ENCODE assay signal across 8 cellular contexts in the genomic region with DNA sequence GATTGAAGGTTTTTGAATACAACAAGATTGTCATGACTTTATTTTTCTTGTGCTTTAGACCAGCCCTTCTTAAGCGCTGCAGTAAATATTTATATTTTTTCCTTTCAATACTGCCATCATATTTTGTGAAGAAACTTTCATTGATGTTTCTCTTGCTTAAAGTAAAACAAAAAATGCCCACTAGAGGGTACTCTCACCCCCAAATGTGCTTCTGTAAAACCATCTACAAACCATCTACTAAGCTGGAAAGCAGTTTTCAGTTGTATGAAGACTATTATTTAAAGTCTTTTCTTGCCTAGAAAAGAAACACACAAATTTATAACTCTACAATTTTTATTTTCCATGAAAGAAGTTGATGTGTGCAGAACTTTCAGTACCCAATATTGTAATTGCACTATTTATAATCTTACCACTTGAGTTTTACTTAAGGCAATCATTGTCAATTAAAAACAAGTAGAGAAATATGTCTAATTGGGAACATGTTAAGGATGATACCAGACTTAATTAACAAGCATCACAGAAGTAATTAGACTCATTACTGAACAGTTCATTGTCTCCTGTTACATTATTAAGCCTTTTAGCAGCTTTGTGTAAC.
DNase-seq lines count a peak whose midpoint lies in the region; ATAC-seq and TF ChIP-seq lines count a peak whose summit lies in the region.

No MANE protein-coding gene starts in this region.

- peak; percentile 37 for TF ChIP-seq CTCF in AG04449 (IDR thresholded peaks at IDR 0.05; ENCODE audit: insufficient read depth, low read length, missing control alignments)
- TF ChIP-seq CTCF in GM12873 (IDR thresholded peaks at IDR 0.05; ENCODE audit: insufficient read depth, low read depth, low read length, missing control alignments) = peak; percentile 55

- CTCF ChIA-PET in AG04449 (lab: Yijun Ruan, JAX) = interaction anchor here (0.9 to 4.0 kb wide), 20 partner anchors 8 to 811 kb away, joined by 3 to 45 read pairs (median 4); no protein-coding TSS in a partner anchor

- DNase-seq in AG04449 (ENCODE audit: low read depth, low spot score) = no peak
- DNase-seq in Kasumi-1 (lab: John Stamatoyannopoulos, UW) = peak; percentile 56 to 72
- peak; percentile 24 for DNase-seq in foreskin melanocyte
- DNase-seq in superior temporal gyrus (ENCODE audit: extremely low spot score) = peak; percentile 86
- DNase-seq in activated CD8-positive, alpha-beta memory T cell treated with anti-CD3 and anti-CD28 coated beads for 24 hours = no peak

- ATAC-seq in SK-N-SH treated with all-trans-retinoic acid at 6 μM for 48 hours = peak; percentile 67; the same call in 2 of the 3 replicates
- ATAC-seq in HG03521 (IDR thresholded peaks at IDR 0.05; ENCODE audit: unreplicated experiment) = no peak

- no peak overlapping the region for H3K4me3 ChIP-seq in AG04449 (ENCODE audit: low read depth, low read length)

- POLR2A ChIA-PET in AG04449 (lab: Yijun Ruan, JAX) = no interaction called here

TF ChIP-seq in SK-N-SH treated with all-trans-retinoic acid at 6 μM for 48 hours, 23 proteins besides CTCF, POLR2A, EP300 and RAD21:
- no peak for TF ChIP-seq ZC3H10 (CRISPR knock-in tag; IDR thresholded peaks at IDR 0.05)
- TF ChIP-seq TCF4 (CRISPR knock-in tag; IDR thresholded peaks at IDR 0.05; ENCODE audit: borderline replicate concordance) = no peak
- no peak for TF ChIP-seq ZNF8 (CRISPR knock-in tag; IDR thresholded peaks at IDR 0.05)
- no peak for TF ChIP-seq ZNF70 (CRISPR knock-in tag; IDR thresholded peaks at IDR 0.05)
- no peak for TF ChIP-seq OSR1 (CRISPR knock-in tag; IDR thresholded peaks at IDR 0.05)
- no peak for TF ChIP-seq ISL1 (CRISPR knock-in tag; IDR thresholded peaks at IDR 0.05)
- TF ChIP-seq, protein P1, sequence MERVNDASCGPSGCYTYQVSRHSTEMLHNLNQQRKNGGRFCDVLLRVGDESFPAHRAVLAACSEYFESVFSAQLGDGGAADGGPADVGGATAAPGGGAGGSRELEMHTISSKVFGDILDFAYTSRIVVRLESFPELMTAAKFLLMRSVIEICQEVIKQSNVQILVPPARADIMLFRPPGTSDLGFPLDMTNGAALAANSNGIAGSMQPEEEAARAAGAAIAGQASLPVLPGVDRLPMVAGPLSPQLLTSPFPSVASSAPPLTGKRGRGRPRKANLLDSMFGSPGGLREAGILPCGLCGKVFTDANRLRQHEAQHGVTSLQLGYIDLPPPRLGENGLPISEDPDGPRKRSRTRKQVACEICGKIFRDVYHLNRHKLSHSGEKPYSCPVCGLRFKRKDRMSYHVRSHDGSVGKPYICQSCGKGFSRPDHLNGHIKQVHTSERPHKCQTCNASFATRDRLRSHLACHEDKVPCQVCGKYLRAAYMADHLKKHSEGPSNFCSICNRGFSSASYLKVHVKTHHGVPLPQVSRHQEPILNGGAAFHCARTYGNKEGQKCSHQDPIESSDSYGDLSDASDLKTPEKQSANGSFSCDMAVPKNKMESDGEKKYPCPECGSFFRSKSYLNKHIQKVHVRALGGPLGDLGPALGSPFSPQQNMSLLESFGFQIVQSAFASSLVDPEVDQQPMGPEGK (CRISPR knock-in tag; IDR thresholded peaks at IDR 0.05; ENCODE audit: borderline replicate concordance) = no peak
- no peak for TF ChIP-seq ESRRG (CRISPR knock-in tag; IDR thresholded peaks at IDR 0.05)
- no peak for TF ChIP-seq ZFP3 (CRISPR knock-in tag; IDR thresholded peaks at IDR 0.05)
- TF ChIP-seq, protein P2, sequence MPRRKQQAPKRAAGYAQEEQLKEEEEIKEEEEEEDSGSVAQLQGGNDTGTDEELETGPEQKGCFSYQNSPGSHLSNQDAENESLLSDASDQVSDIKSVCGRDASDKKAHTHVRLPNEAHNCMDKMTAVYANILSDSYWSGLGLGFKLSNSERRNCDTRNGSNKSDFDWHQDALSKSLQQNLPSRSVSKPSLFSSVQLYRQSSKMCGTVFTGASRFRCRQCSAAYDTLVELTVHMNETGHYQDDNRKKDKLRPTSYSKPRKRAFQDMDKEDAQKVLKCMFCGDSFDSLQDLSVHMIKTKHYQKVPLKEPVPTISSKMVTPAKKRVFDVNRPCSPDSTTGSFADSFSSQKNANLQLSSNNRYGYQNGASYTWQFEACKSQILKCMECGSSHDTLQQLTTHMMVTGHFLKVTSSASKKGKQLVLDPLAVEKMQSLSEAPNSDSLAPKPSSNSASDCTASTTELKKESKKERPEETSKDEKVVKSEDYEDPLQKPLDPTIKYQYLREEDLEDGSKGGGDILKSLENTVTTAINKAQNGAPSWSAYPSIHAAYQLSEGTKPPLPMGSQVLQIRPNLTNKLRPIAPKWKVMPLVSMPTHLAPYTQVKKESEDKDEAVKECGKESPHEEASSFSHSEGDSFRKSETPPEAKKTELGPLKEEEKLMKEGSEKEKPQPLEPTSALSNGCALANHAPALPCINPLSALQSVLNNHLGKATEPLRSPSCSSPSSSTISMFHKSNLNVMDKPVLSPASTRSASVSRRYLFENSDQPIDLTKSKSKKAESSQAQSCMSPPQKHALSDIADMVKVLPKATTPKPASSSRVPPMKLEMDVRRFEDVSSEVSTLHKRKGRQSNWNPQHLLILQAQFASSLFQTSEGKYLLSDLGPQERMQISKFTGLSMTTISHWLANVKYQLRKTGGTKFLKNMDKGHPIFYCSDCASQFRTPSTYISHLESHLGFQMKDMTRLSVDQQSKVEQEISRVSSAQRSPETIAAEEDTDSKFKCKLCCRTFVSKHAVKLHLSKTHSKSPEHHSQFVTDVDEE (CRISPR knock-in tag; IDR thresholded peaks at IDR 0.05) = no peak
- no peak for TF ChIP-seq POU6F1 (CRISPR knock-in tag; IDR thresholded peaks at IDR 0.05; ENCODE audit: borderline replicate concordance, low read depth)
- no peak for TF ChIP-seq PPARA (CRISPR knock-in tag; IDR thresholded peaks at IDR 0.05; ENCODE audit: borderline replicate concordance)
- TF ChIP-seq RARB (CRISPR knock-in tag; IDR thresholded peaks at IDR 0.05) = no peak

Comparison
In these comparisons a context has a peak if more than half of its experiments do, and no peak if none do; other contexts are left out.
1. DNase-seq: peak in Kasumi-1 (2 of 2), foreskin melanocyte (single experiment) and superior temporal gyrus (single experiment); none in AG04449 (single experiment) and activated CD8-positive, alpha-beta memory T cell treated with anti-CD3 and anti-CD28 coated beads for 24 hours (single experiment).